23 cellular contexts compared by ENCODE assay signal in the genomic region with DNA sequence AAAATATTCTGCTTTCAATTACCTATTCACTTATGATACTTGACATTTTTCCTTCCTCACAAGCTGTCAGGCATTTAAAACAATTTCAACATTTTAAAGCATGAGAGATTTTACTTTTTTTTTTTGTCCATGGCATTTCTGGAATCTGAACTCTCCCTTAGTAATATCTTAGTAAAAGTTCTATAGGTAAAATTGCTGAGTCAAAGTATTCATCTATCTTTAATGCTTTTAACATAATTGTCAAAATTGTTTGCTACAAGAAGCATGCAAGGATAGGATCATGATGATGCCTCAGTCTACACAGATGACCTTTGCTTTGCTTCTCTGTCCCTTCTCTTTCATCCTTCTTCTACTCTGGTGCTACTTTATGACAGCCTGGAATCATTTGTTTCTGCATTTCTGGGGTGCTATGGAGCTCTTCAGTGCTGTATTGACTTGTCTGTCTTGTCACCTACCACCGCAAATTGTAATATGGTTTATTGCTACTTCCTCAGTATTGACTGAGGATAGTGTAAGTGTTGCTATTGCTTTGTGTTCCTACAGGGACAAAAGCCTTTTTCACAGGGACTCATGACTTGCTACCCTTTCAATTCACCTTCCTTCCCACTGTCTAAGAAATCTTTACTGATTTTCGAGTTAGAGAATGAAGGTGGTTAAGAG.
A peak's percentile ranks its signal among the peaks of the same experiment; 100 is the strongest.
DNase-seq lines count a peak whose midpoint lies in the region; ATAC-seq, FAIRE-seq and TF ChIP-seq lines count a peak whose summit lies in the region.
"Had no signal": no experiment of that assay in that cellular context is flagged by ENCODE, and none has a peak within 500 bp of the region (broad histone marks: within the 10 kb centered on the region; RNA-seq: fewer than 3 reads in every experiment).

No MANE protein-coding gene starts in this region.

- H2AFZ ChIP-seq in MM.1S (ENCODE audit: low read length), result no peak overlapping the region

- no peaks in the 10 kb centered on the region for H3K36me3 ChIP-seq in CD4-positive, alpha-beta memory T cell (ENCODE audit: insufficient read depth, low read length)
- no peaks in the 10 kb centered on the region for H3K36me3 ChIP-seq in MM.1S (replicated peaks; ENCODE audit: insufficient read depth, low read length)
- no peaks in the 10 kb centered on the region for H3K36me3 ChIP-seq in small intestine (ENCODE audit: control insufficient read depth in 2 of 2, insufficient read depth in 2 of 2, low read length in 2 of 2)
- H3K36me3 ChIP-seq: HAP-1, right atrium auricular region, SJCRH30, tibial artery had no signal

- CTCF ChIA-PET in CD4-positive, alpha-beta memory T cell (lab: Charles Lee; ENCODE audit: partially characterized antibody), result no interaction called here
- CTCF ChIA-PET in MCF 10A (lab: Yijun Ruan, JAX), result interaction anchor here (0.6 to 0.9 kb wide), 2 partner anchors 48 to 646 kb away, joined by 3 read pairs; no protein-coding TSS in a partner anchor

- no peaks in the 10 kb centered on the region for H3K9me3 Mint-ChIP-seq in CD4-positive, alpha-beta memory T cell
- H3K9me3 Mint-ChIP-seq in mesothelial cell of epicardium (no peaks in the 10 kb centered on the region), MCF 10A (ENCODE audit: unreplicated experiment) (no peaks in the 10 kb centered on the region)
- H3K9me3 Mint-ChIP-seq: stimulated activated naive B cell treated with anti-CD40 and anti-IgM and Interleukin-4, amounts not matched to agents 10 μg/mL and 1 μg/mL and 100 μg/mL, for 72 hours had no signal

- peaks cover 6% of the 10 kb centered on the region; the same call in 1 of the 2 replicates for H3F3A ChIP-seq in MM.1S (ENCODE audit: insufficient read depth, low read length)

- TF ChIP-seq CTCF in MM.1S (IDR thresholded peaks at IDR 0.05; ENCODE audit: low read length) (no peak), mesothelial cell of epicardium (IDR thresholded peaks at IDR 0.05; ENCODE audit: unreplicated experiment) (no peak), MCF 10A (IDR thresholded peaks at IDR 0.05; ENCODE audit: unreplicated experiment) (no peak)

- H3K4me2 ChIP-seq in MM.1S (ENCODE audit: low read depth, low read length), result peak overlapping the region; percentile 81; the same call in 1 of the 2 replicates

- H3K36me3 Mint-ChIP-seq in CD4-positive, alpha-beta memory T cell, result peaks cover 0 to 3% of the 10 kb centered on the region in 2 donors
- H3K36me3 Mint-ChIP-seq in mesothelial cell of epicardium, result peaks cover 2% of the 10 kb centered on the region
- no peaks in the 10 kb centered on the region for H3K36me3 Mint-ChIP-seq in MCF 10A (ENCODE audit: insufficient read depth, unreplicated experiment)
- H3K36me3 Mint-ChIP-seq: stimulated activated naive B cell treated with anti-CD40 and anti-IgM and Interleukin-4, amounts not matched to agents 10 μg/mL and 1 μg/mL and 100 μg/mL, for 72 hours had no signal

- peaks cover 4 to 10% of the 10 kb centered on the region in 2 donors for H3K27me3 Mint-ChIP-seq in CD4-positive, alpha-beta memory T cell
- H3K27me3 Mint-ChIP-seq in mesothelial cell of epicardium (ENCODE audit: low read depth), result no peaks in the 10 kb centered on the region
- no peaks in the 10 kb centered on the region for H3K27me3 Mint-ChIP-seq in MCF 10A (ENCODE audit: insufficient read depth, unreplicated experiment)
- H3K27me3 Mint-ChIP-seq: stimulated activated naive B cell treated with anti-CD40 and anti-IgM and Interleukin-4, amounts not matched to agents 10 μg/mL and 1 μg/mL and 100 μg/mL, for 72 hours had no signal

- 70 to 79% (median 79%) methylated on average over 2 of the region's 2 CpGs for WGBS in small intestine, 3 donors

- peaks cover 2 to 24% (median 5%) of the 10 kb centered on the region in 4 donors for H3K4me1 Mint-ChIP-seq in CD4-positive, alpha-beta memory T cell
- H3K4me1 Mint-ChIP-seq in mesothelial cell of epicardium (peaks cover 21% of the 10 kb centered on the region), MCF 10A (ENCODE audit: insufficient read depth, unreplicated experiment) (no peaks in the 10 kb centered on the region)

- peak overlapping the region in 5 of 8 donors; percentile 11 to 91 (median 78) for H3K4me3 Mint-ChIP-seq in CD4-positive, alpha-beta memory T cell
- H3K4me3 Mint-ChIP-seq in mesothelial cell of epicardium (no peak overlapping the region), MCF 10A (ENCODE audit: unreplicated experiment) (no peak overlapping the region)
- H3K4me3 Mint-ChIP-seq: stimulated activated naive B cell treated with anti-CD40 and anti-IgM and Interleukin-4, amounts not matched to agents 10 μg/mL and 1 μg/mL and 100 μg/mL, for 72 hours had no signal

- DNase-seq in CD4-positive, alpha-beta memory T cell, result no peak
- no peak for DNase-seq in MM.1S
- DNase-seq in mesothelial cell of epicardium (ENCODE audit: low spot score in 2 of 2, unreplicated experiment in 2 of 2), result no peak
- DNase-seq in small intestine, result no peak
- no peak for DNase-seq in stimulated activated CD4-positive, alpha-beta T cell treated with anti-CD3 and anti-CD28 coated beads, Interleukin-2, amount 100 ng/mL, for 24 hours
- DNase-seq in MCF 10A (ENCODE audit: unreplicated experiment), result no peak
- DNase-seq: activated gamma-delta T cell treated with Interleukin-2 at 50 U/mL for 16 hours; C1 segment of cervical spinal cord; DMS53; foreskin fibroblast; kidney glomerular epithelial cell; NCI-H1417 treated with DMSO at 0.1 percent for 48 hours; NCI-H2171; PC-3; SJCRH30; stimulated activated naive B cell treated with anti-CD40 and anti-IgM and Interleukin-4, amounts not matched to agents 10 μg/mL and 1 μg/mL and 100 μg/mL, for 72 hours; tibial artery had no signal

- peaks cover 6% of the 10 kb centered on the region for H3K4me1 ChIP-seq in CD4-positive, alpha-beta memory T cell (ENCODE audit: insufficient read depth, low read length)
- H3K4me1 ChIP-seq in MM.1S (ENCODE audit: low read length) (peaks cover 23% of the 10 kb centered on the region), small intestine (ENCODE audit: control insufficient read depth in 2 of 2, insufficient read depth in 1 of 2, low read depth in 1 of 2, low read length in 1 of 2) (no peaks in the 10 kb centered on the region)
- H3K4me1 ChIP-seq: HAP-1, right atrium auricular region, SJCRH30 had no signal

- BruUV-seq in MCF 10A (replicated peaks; lab: Mats Ljungman, UMichigan), result no TSS peak

- H3K4me3 ChIP-seq in CD4-positive, alpha-beta memory T cell (ENCODE audit: low read length in 2 of 2), result no peak overlapping the region
- H3K4me3 ChIP-seq in MM.1S (ENCODE audit: low read length) (peak overlapping the region; percentile 48; the same call in 1 of the 2 replicates), small intestine (ENCODE audit: low read depth in 1 of 2, low read length in 2 of 2) (no peak overlapping the region)
- H3K4me3 ChIP-seq: coronary artery, HAP-1, right atrium auricular region, SJCRH30 had no signal

- H3K9me2 ChIP-seq in MM.1S (replicated peaks; ENCODE audit: insufficient read depth, low read length), result no peaks in the 10 kb centered on the region

- H3K27ac Mint-ChIP-seq in CD4-positive, alpha-beta memory T cell, result peak overlapping the region in 2 of 7 donors; percentile 0 to 2
- H3K27ac Mint-ChIP-seq in mesothelial cell of epicardium (peak overlapping the region; percentile 75), MCF 10A (ENCODE audit: low read depth, unreplicated experiment) (no peak overlapping the region)
- H3K27ac Mint-ChIP-seq: stimulated activated naive B cell treated with anti-CD40 and anti-IgM and Interleukin-4, amounts not matched to agents 10 μg/mL and 1 μg/mL and 100 μg/mL, for 72 hours had no signal

- POLR2A ChIA-PET in CD4-positive, alpha-beta memory T cell (lab: Charles Lee; ENCODE audit: partially characterized antibody), result no interaction called here
- POLR2A ChIA-PET in MCF 10A (lab: Yijun Ruan, JAX), result interaction anchor here (0.5 to 1.3 kb wide), 2 partner anchors 22 to 35 kb away, joined by 3 to 7 read pairs; no protein-coding TSS in a partner anchor

- no peak for FAIRE-seq in small intestine (lab: Jason Lieb, UNC)
- FAIRE-seq: astrocyte had no signal

- H3K27me3 ChIP-seq in CD4-positive, alpha-beta memory T cell (ENCODE audit: insufficient read depth, low read length), result no peaks in the 10 kb centered on the region
- no peaks in the 10 kb centered on the region for H3K27me3 ChIP-seq in MM.1S (replicated peaks; ENCODE audit: insufficient read depth, low read length)
- H3K27me3 ChIP-seq in small intestine (ENCODE audit: control insufficient read depth in 2 of 2, insufficient read depth in 2 of 2, low read length in 2 of 2), result no peaks in the 10 kb centered on the region
- H3K27me3 ChIP-seq: right atrium auricular region, SJCRH30, tibial artery had no signal

- no peaks in the 10 kb centered on the region for H4K20me1 ChIP-seq in MM.1S (ENCODE audit: insufficient read depth, low read length)

- intact Hi-C loops in CD4-positive, alpha-beta memory T cell (cut with micrococcal nuclease), result no loop called here
- intact Hi-C loops in MCF 10A (cut with micrococcal nuclease), result no loop called here

- H3K27ac ChIP-seq in CD4-positive, alpha-beta memory T cell (ENCODE audit: low read depth, low read length), result no peak overlapping the region
- H3K27ac ChIP-seq in MM.1S (ENCODE audit: low read length) (peak overlapping the region; percentile 35; the same call in 1 of the 2 replicates), small intestine (ENCODE audit: low read depth in 1 of 2, low read length in 1 of 2) (no peak overlapping the region)
- H3K27ac ChIP-seq: coronary artery, SJCRH30, tibial artery had no signal

- H3K9ac ChIP-seq in MM.1S (ENCODE audit: low read length), result no peak overlapping the region

- H3K9me3 ChIP-seq in CD4-positive, alpha-beta memory T cell (ENCODE audit: control insufficient read depth in 1 of 2, low read length in 2 of 2), result no peaks in the 10 kb centered on the region
- H3K9me3 ChIP-seq in MM.1S (replicated peaks; ENCODE audit: insufficient read depth, low read length), result no peaks in the 10 kb centered on the region
- no peaks in the 10 kb centered on the region for H3K9me3 ChIP-seq in small intestine (ENCODE audit: control insufficient read depth, low read depth)
- H3K9me3 ChIP-seq: HAP-1, right atrium auricular region, SJCRH30, tibial artery had no signal

- H3K79me2 ChIP-seq in MM.1S (ENCODE audit: low read length), result no peaks in the 10 kb centered on the region

- ATAC-seq in GM19035 (IDR thresholded peaks at IDR 0.05; ENCODE audit: unreplicated experiment) (peak; percentile 37), HG03039 (IDR thresholded peaks at IDR 0.05; ENCODE audit: unreplicated experiment) (no peak)
- ATAC-seq: PC-3 had no signal

Comparison
In these comparisons a context has a peak if more than half of its experiments do, and no peak if none do; other contexts are left out.
1. H3K4me3 Mint-ChIP-seq: peak in CD4-positive, alpha-beta memory T cell (5 of 8); none in mesothelial cell of epicardium (single experiment) and MCF 10A (single experiment).